ENCODE assay signal across 13 cellular contexts in genomic region chr9:127506117-127506813, GRCh38. TPM values are rescaled to one million over a fixed set of nuclear protein-coding genes. Genes with fewer than 3 reads are reported as not detected.
DNase-seq lines count a peak whose midpoint lies in the region; ATAC-seq and TF ChIP-seq lines count a peak whose summit lies in the region.
"Had no signal": no experiment of that assay in that cellular context is flagged by ENCODE, and none has a peak within 500 bp of the region (broad histone marks: within the 10 kb centered on the region; RNA-seq: fewer than 3 reads in every experiment).

No MANE protein-coding gene starts in this region.

- H3K4me1 ChIP-seq in GM23248 (ENCODE audit: insufficient read depth) (no peaks in the 10 kb centered on the region), Panc1 (ENCODE audit: control insufficient read depth, insufficient read depth, low read length) (peaks cover 9% of the 10 kb centered on the region; the same call in 1 of the 2 replicates), stomach smooth muscle (ENCODE audit: control insufficient read depth, insufficient read depth, low read length) (peaks cover 21% of the 10 kb centered on the region)

- H3K9me2 ChIP-seq in GM23248 (ENCODE audit: insufficient read depth) = no peaks in the 10 kb centered on the region

- no peaks in the 10 kb centered on the region for H3K9me3 ChIP-seq in GM23248 (ENCODE audit: low read depth)
- no peaks in the 10 kb centered on the region for H3K9me3 ChIP-seq in Panc1 (ENCODE audit: control insufficient read depth, insufficient read depth, low read depth, low read length)
- no peaks in the 10 kb centered on the region for H3K9me3 ChIP-seq in stomach smooth muscle (ENCODE audit: control insufficient read depth in 2 of 2, low read length in 2 of 2)
- H3K9me3 ChIP-seq: left ventricle myocardium inferior, transverse colon had no signal

- H3K79me2 ChIP-seq in GM23248 (ENCODE audit: insufficient read depth) = peaks cover 74% of the 10 kb centered on the region

- H3K4me3 ChIP-seq in GM23248 (no peak overlapping the region), Panc1 (ENCODE audit: low read depth in 2 of 2, low read length in 2 of 2) (no peak overlapping the region), stomach smooth muscle (ENCODE audit: low read length in 2 of 2) (no peak overlapping the region)
- H3K4me3 ChIP-seq: left ventricle myocardium inferior, transverse colon had no signal

- peak; percentile 47 for TF ChIP-seq CTCF in Panc1 (IDR thresholded peaks at IDR 0.05)

- TSS peak; percentile 85 for BruUV-seq in Panc1 (replicated peaks; lab: Mats Ljungman, UMichigan)

- H3K36me3 ChIP-seq in GM23248 (ENCODE audit: low read depth) = peaks cover 70% of the 10 kb centered on the region
- H3K36me3 ChIP-seq in Panc1 (ENCODE audit: control insufficient read depth, insufficient read depth, low read length) = no peaks in the 10 kb centered on the region
- H3K36me3 ChIP-seq in stomach smooth muscle (ENCODE audit: control insufficient read depth in 2 of 2, insufficient read depth in 2 of 2, low read length in 2 of 2) = peaks cover 10 to 33% of the 10 kb centered on the region in 2 donors

- H3K4me2 ChIP-seq in GM23248 (ENCODE audit: unreplicated experiment) = no peak overlapping the region

- H3K27ac ChIP-seq in GM23248 (peak overlapping the region; percentile 27; the same call in 1 of the 2 replicates), Panc1 (ENCODE audit: low read length) (no peak overlapping the region; the same call in 1 of the 2 replicates), stomach smooth muscle (ENCODE audit: low read length) (peak overlapping the region; percentile 37)
- H3K27ac ChIP-seq: C4-2B, left ventricle myocardium inferior had no signal

- in situ Hi-C loops in GM23248 (cut with MboI) (no loop called here), Panc1 (cut with HindIII; ENCODE audit: low pct_unique_long_range_greater_than_20kb, low sequenced_read_pairs) (no loop called here)

- no peak overlapping the region for H2AFZ ChIP-seq in GM23248

- DNase-seq in GM23248 = peak; percentile 45
- no peak for DNase-seq in Panc1 (ENCODE audit: low read depth, low spot score)
- DNase-seq in NCI-H2171 treated with DMSO at 0.1 percent for 48 hours (lab: John Stamatoyannopoulos, UW) = no peak
- DNase-seq in NOMO-1 treated with DMSO at 0.1 percent for 48 hours (lab: John Stamatoyannopoulos, UW; ENCODE audit: unreplicated experiment) = no peak
- no peak for DNase-seq in COR-L47 (lab: John Stamatoyannopoulos, UW)
- DNase-seq: activated gamma-delta T cell, DMS79, left ventricle myocardium inferior, NCI-H1092 treated with DMSO at 0.1 percent for 48 hours, transverse colon had no signal

- WGBS in GM23248 (ENCODE audit: low coverage in 1 of 2, low lambda C conversion rate in 2 of 2, missing lambda C conversion rate in 2 of 2), 2 experiments = 84 to 85% methylated on average over 10 to 12 of the region's 12 CpGs

- CTCF ChIA-PET in Panc1 (lab: Charles Lee) = no interaction called here

- peak; percentile 52; the same call in 1 of the 2 replicates for ATAC-seq in Panc1
- peak; percentile 2 for ATAC-seq in esophagus mucosa

- intact Hi-C loops in Panc1 (cut with micrococcal nuclease; ENCODE audit: unreplicated experiment) = no loop called here

- no peaks in the 10 kb centered on the region for H4K20me1 ChIP-seq in GM23248 (ENCODE audit: insufficient read depth)

- H3F3A ChIP-seq in GM23248 (ENCODE audit: insufficient read depth) = peaks cover 33% of the 10 kb centered on the region

- H3K9ac ChIP-seq in GM23248 (0 out of 2 replicates have a peak overlapping the region, but pooled peaks have one; percentile 21), stomach smooth muscle (ENCODE audit: low read length in 2 of 2) (peak overlapping the region in 1 of 2 donors; percentile 13)

- no peaks in the 10 kb centered on the region for H3K27me3 ChIP-seq in GM23248 (replicated peaks; ENCODE audit: insufficient read depth)
- H3K27me3 ChIP-seq in Panc1 (ENCODE audit: control insufficient read depth, insufficient read depth, low read length) = no peaks in the 10 kb centered on the region
- no peaks in the 10 kb centered on the region for H3K27me3 ChIP-seq in stomach smooth muscle (ENCODE audit: control insufficient read depth in 1 of 2, insufficient read depth in 2 of 2, low read length in 2 of 2)
- H3K27me3 ChIP-seq: transverse colon had no signal

- POLR2A ChIA-PET in Panc1 (lab: Charles Lee) = no interaction called here

RNA-seq across cellular contexts. Expression of gene LRSAM1, which starts 55.0 kb away (rescaled TPM):
- 10.5 and 15.5 TPM in 2 replicates for total RNA-seq in GM23248 (2014; rRNA removed; shearing (Covaris generic))
- 14.9 TPM in 2 replicates for polyA plus RNA-seq in GM23248 (2016; fragmentation: Nextera tagmentation; extraction: Ambion mirVana)
- 15.4 TPM for total RNA-seq in Panc1 (2021; ENCODE audit: unreplicated experiment)
- polyA plus RNA-seq in Panc1 (2012; ENCODE audit: insufficient read length) = 21.1 TPM
- 13.5 TPM for total RNA-seq in esophagus mucosa

RNA-seq across cellular contexts. Expression of gene RPL12, which starts 55.1 kb away (rescaled TPM):
- total RNA-seq in GM23248 (2014; rRNA removed; shearing (Covaris generic)) = 1,255 and 1,676 TPM in 2 replicates
- 576 and 594 TPM in 2 replicates for polyA plus RNA-seq in GM23248 (2016; fragmentation: Nextera tagmentation; extraction: Ambion mirVana)
- total RNA-seq in Panc1 (2021; ENCODE audit: unreplicated experiment) = 951 TPM
- 1,315 TPM for polyA plus RNA-seq in Panc1 (2012; ENCODE audit: insufficient read length)
- 1,546 TPM for total RNA-seq in esophagus mucosa
